ENCODE assay signal across 11 cellular contexts in genomic region chr10:11527700-11528255, GRCh38.
DNase-seq lines count a peak whose midpoint lies in the region; ATAC-seq and TF ChIP-seq lines count a peak whose summit lies in the region.
"Had no signal": no experiment of that assay in that cellular context is flagged by ENCODE, and none has a peak within 500 bp of the region (broad histone marks: within the 10 kb centered on the region; RNA-seq: fewer than 3 reads in every experiment).

No MANE protein-coding gene starts in this region.

- ATAC-seq in activated naive CD8-positive, alpha-beta T cell treated with anti-CD3 and anti-CD28 coated beads, Interleukin-2, amount 10 ng/mL, durations not matched to agents 7 days and 5 days (ENCODE audit: low read depth) = peak; percentile 36
- ATAC-seq in left lung = peak; percentile 34

- no peaks in the 10 kb centered on the region for H3K9me3 Mint-ChIP-seq in activated naive CD4-positive, alpha-beta T cell treated with anti-CD3 and anti-CD28 coated beads, Interleukin-2, amount 50 U/mL, for 24 hours
- H3K9me3 Mint-ChIP-seq in activated naive CD8-positive, alpha-beta T cell treated with anti-CD3 and anti-CD28 coated beads, Interleukin-2, amount 10 ng/mL, durations not matched to agents 7 days and 5 days = no peaks in the 10 kb centered on the region

- WGBS in tibial nerve, 2 donors = 17 to 21% methylated on average over 4 of the region's 4 CpGs

- H3K27ac ChIP-seq in left lung (peak overlapping the region in 1 of 2 donors; percentile 39), tibial nerve (peak overlapping the region; percentile 29 to 87 (median 68))

- no peak for TF ChIP-seq EP300 in tibial nerve (IDR thresholded peaks at IDR 0.05)

- TF ChIP-seq POLR2A in tibial nerve (IDR thresholded peaks at IDR 0.05) = no peak

- peaks cover 6% of the 10 kb centered on the region for H3K36me3 Mint-ChIP-seq in activated naive CD4-positive, alpha-beta T cell treated with anti-CD3 and anti-CD28 coated beads, Interleukin-2, amount 50 U/mL, for 24 hours
- H3K36me3 Mint-ChIP-seq in activated naive CD8-positive, alpha-beta T cell treated with anti-CD3 and anti-CD28 coated beads, Interleukin-2, amount 10 ng/mL, durations not matched to agents 7 days and 5 days = peaks cover 5% of the 10 kb centered on the region

- no peaks in the 10 kb centered on the region for H3K9me3 ChIP-seq in left lung
- H3K9me3 ChIP-seq in tibial nerve = no peaks in the 10 kb centered on the region
- H3K9me3 ChIP-seq: Peyer's patch had no signal

- POLR2A ChIA-PET in activated naive CD8-positive, alpha-beta T cell treated with anti-CD3 and anti-CD28 coated beads, Interleukin-2, amount 10 ng/mL, durations not matched to agents 7 days and 5 days (lab: Charles Lee) = interaction anchor here (0.5 kb wide), 1 partner anchor 80 kb away, joined by 3 read pairs; no protein-coding TSS in a partner anchor

- no peaks in the 10 kb centered on the region for H3K27me3 Mint-ChIP-seq in activated naive CD4-positive, alpha-beta T cell treated with anti-CD3 and anti-CD28 coated beads, Interleukin-2, amount 50 U/mL, for 24 hours
- H3K27me3 Mint-ChIP-seq in activated naive CD8-positive, alpha-beta T cell treated with anti-CD3 and anti-CD28 coated beads, Interleukin-2, amount 10 ng/mL, durations not matched to agents 7 days and 5 days = no peaks in the 10 kb centered on the region

- peak overlapping the region in 1 of 2 donors; percentile 1 for H3K4me3 ChIP-seq in left lung
- H3K4me3 ChIP-seq in tibial nerve = peak overlapping the region in 3 of 4 donors; percentile 6 to 25 (median 24)
- H3K4me3 ChIP-seq: Peyer's patch had no signal

- H3K27me3 ChIP-seq in left lung (no peaks in the 10 kb centered on the region), tibial nerve (no peaks in the 10 kb centered on the region)
- H3K27me3 ChIP-seq: Peyer's patch had no signal

- H3K27ac Mint-ChIP-seq in activated naive CD4-positive, alpha-beta T cell treated with anti-CD3 and anti-CD28 coated beads, Interleukin-2, amount 50 U/mL, for 24 hours = no peak overlapping the region
- peak overlapping the region; percentile 70 for H3K27ac Mint-ChIP-seq in activated naive CD8-positive, alpha-beta T cell treated with anti-CD3 and anti-CD28 coated beads, Interleukin-2, amount 10 ng/mL, durations not matched to agents 7 days and 5 days

- peaks cover 23% of the 10 kb centered on the region for H3K4me1 Mint-ChIP-seq in activated naive CD4-positive, alpha-beta T cell treated with anti-CD3 and anti-CD28 coated beads, Interleukin-2, amount 50 U/mL, for 24 hours
- H3K4me1 Mint-ChIP-seq in activated naive CD8-positive, alpha-beta T cell treated with anti-CD3 and anti-CD28 coated beads, Interleukin-2, amount 10 ng/mL, durations not matched to agents 7 days and 5 days = peaks cover 18% of the 10 kb centered on the region

- intact Hi-C loops in left lung (cut with DNase I) = loop anchor here in 1 of 2 donors (10.0 kb wide), 1 partner anchor 87 kb away; the partner anchor contains the start of gene USP6NL

- H3K4me3 Mint-ChIP-seq in activated naive CD4-positive, alpha-beta T cell treated with anti-CD3 and anti-CD28 coated beads, Interleukin-2, amount 50 U/mL, for 24 hours = peak overlapping the region; percentile 62
- peak overlapping the region; percentile 70 for H3K4me3 Mint-ChIP-seq in activated naive CD8-positive, alpha-beta T cell treated with anti-CD3 and anti-CD28 coated beads, Interleukin-2, amount 10 ng/mL, durations not matched to agents 7 days and 5 days

- no peak for TF ChIP-seq CTCF in left lung (IDR thresholded peaks at IDR 0.05)
- no peak for TF ChIP-seq CTCF in tibial nerve (IDR thresholded peaks at IDR 0.05)

- H3K4me1 ChIP-seq in left lung (peaks cover 12 to 24% of the 10 kb centered on the region in 2 donors), tibial nerve (peaks cover 0 to 58% (median 11%) of the 10 kb centered on the region in 4 donors)

- no peaks in the 10 kb centered on the region for H3K36me3 ChIP-seq in left lung
- H3K36me3 ChIP-seq in tibial nerve = peaks cover 0 to 5% (median 0%) of the 10 kb centered on the region in 3 donors

- no peak for DNase-seq in activated naive CD4-positive, alpha-beta T cell treated with anti-CD3 and anti-CD28 coated beads, Interleukin-2, amount 50 U/mL, for 16 hours
- no peak for DNase-seq in activated naive CD8-positive, alpha-beta T cell treated with anti-CD3 and anti-CD28 coated beads, Interleukin-2, amount 10 ng/mL, durations not matched to agents 7 days and 5 days
- DNase-seq in left lung (no peak), tibial nerve (ENCODE audit: low spot score in 2 of 2) (no peak), nucleus accumbens (lab: John Stamatoyannopoulos, UW) (no peak), hepatic stellate cell (ENCODE audit: low spot score) (no peak)
- DNase-seq in stimulated activated CD4-positive, alpha-beta T cell treated with anti-CD3 and anti-CD28 coated beads, Interleukin-4, amount 100 ng/mL, for 24 hours = no peak
- DNase-seq: amygdala, NCI-H187 treated with DMSO at 0.1 percent for 48 hours, Peyer's patch had no signal
